ENCODE assay signal across 16 cellular contexts in the genomic region with DNA sequence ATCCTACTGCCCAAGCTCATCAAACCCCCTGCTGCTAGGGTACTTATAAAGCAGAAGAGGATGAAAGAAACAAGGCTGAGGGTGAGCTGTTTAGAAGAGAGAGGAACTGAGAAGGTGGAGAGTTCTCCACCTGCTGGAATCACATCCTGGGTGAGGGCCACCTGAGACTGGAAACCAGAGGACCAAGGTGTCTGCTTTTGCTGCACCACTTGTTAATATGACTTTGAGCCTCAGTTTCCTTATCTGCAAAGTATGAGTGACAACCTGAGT.
DNase-seq lines count a peak whose midpoint lies in the region; ATAC-seq, FAIRE-seq and TF ChIP-seq lines count a peak whose summit lies in the region.
"Had no signal": no experiment of that assay in that cellular context is flagged by ENCODE, and none has a peak within 500 bp of the region (broad histone marks: within the 10 kb centered on the region; RNA-seq: fewer than 3 reads in every experiment).

No MANE protein-coding gene starts in this region.

- H3K9me2 ChIP-seq in OCI-LY7 (ENCODE audit: insufficient read depth, low read length): no peaks in the 10 kb centered on the region

- H3K9ac ChIP-seq in neuronal stem cell (ENCODE audit: low read depth, low read length, poor library complexity): no peak overlapping the region
- H3K9ac ChIP-seq: BLaER1 treated with 17β-estradiol and CSF1 and Interleukin-3, amounts not matched to agents 10 nM and 100 nM had no signal

- BruUV-seq in OCI-LY7 (replicated peaks; lab: Mats Ljungman, UMichigan): no TSS peak

- peak overlapping the region; percentile 46 for H3K27ac ChIP-seq in OCI-LY7 (ENCODE audit: low read depth, low read length, poor library complexity, severe bottlenecking)
- H3K27ac ChIP-seq in neuronal stem cell (replicated peaks; ENCODE audit: low read length): no peak overlapping the region
- H3K27ac ChIP-seq: A549; BLaER1 treated with 17β-estradiol and CSF1 and Interleukin-3, amounts not matched to agents 10 nM and 100 nM had no signal

- H2BK120ac ChIP-seq in neuronal stem cell (ENCODE audit: low read depth, low read length): no peak overlapping the region

- H3K9me3 ChIP-seq in OCI-LY7 (ENCODE audit: low read length): 0 out of 2 replicates have a peak, but pooled peaks cover under 1% of the 10 kb centered on the region
- H3K9me3 ChIP-seq in neuronal stem cell (replicated peaks in 1 of 2; ENCODE audit: control insufficient read depth in 2 of 2, insufficient read depth in 1 of 2, low read depth in 1 of 2, low read length in 2 of 2): no peaks in the 10 kb centered on the region
- H3K9me3 ChIP-seq: A549; BLaER1 treated with 17β-estradiol and CSF1 and Interleukin-3, amounts not matched to agents 10 nM and 100 nM had no signal

- H3K79me2 ChIP-seq in OCI-LY7 (ENCODE audit: insufficient read depth, low read depth, low read length): no peaks in the 10 kb centered on the region

- no peak overlapping the region for H3K4ac ChIP-seq in neuronal stem cell (ENCODE audit: low read length)

- peak overlapping the region; percentile 40 for H3K4me2 ChIP-seq in OCI-LY7 (ENCODE audit: low read length)
- H3K4me2 ChIP-seq in neuronal stem cell (ENCODE audit: insufficient read depth, low read length, poor library complexity, severe bottlenecking): no peak overlapping the region
- H3K4me2 ChIP-seq: A549; BLaER1 treated with 17β-estradiol and CSF1 and Interleukin-3, amounts not matched to agents 10 nM and 100 nM had no signal

- H2BK15ac ChIP-seq in neuronal stem cell (ENCODE audit: low read length): no peak overlapping the region

- no peak overlapping the region for H3K14ac ChIP-seq in neuronal stem cell (ENCODE audit: low read length)

- H2BK5ac ChIP-seq in neuronal stem cell (ENCODE audit: low read length): no peak overlapping the region

- POLR2A ChIA-PET in OCI-LY7 (lab: Charles Lee): interaction anchor here (0.9 to 1.6 kb wide), 2 partner anchors 9 to 134 kb away, joined by 4 to 5 read pairs; no protein-coding TSS in a partner anchor

- no peaks in the 10 kb centered on the region for H3K79me1 ChIP-seq in neuronal stem cell (ENCODE audit: low read depth, low read length)

- H3K18ac ChIP-seq in neuronal stem cell (ENCODE audit: low read length): no peak overlapping the region

- intact Hi-C loops in OCI-LY7 (cut with micrococcal nuclease; ENCODE audit: unreplicated experiment): no loop called here

- peaks cover 21% of the 10 kb centered on the region for H3K4me1 ChIP-seq in OCI-LY7 (ENCODE audit: insufficient read depth, low read length, poor library complexity, severe bottlenecking)
- peaks cover 0 to 2% of the 10 kb centered on the region in 2 donors for H3K4me1 ChIP-seq in neuronal stem cell (ENCODE audit: control insufficient read depth in 2 of 2, insufficient read depth in 1 of 2, low read depth in 1 of 2, low read length in 2 of 2)
- H3K4me1 ChIP-seq: A549; BLaER1 treated with 17β-estradiol and CSF1 and Interleukin-3, amounts not matched to agents 10 nM and 100 nM had no signal

- peak overlapping the region; percentile 31; the same call in 1 of the 2 replicates for H2AFZ ChIP-seq in OCI-LY7 (ENCODE audit: low read length)
- H2AFZ ChIP-seq in neuronal stem cell (ENCODE audit: low read length): no peak overlapping the region

- no peak overlapping the region for H2AK5ac ChIP-seq in neuronal stem cell (ENCODE audit: low read depth, low read length)

- TF ChIP-seq CTCF in D721Med (IDR thresholded peaks at IDR 0.05; ENCODE audit: insufficient read depth, missing control alignments): no peak
- TF ChIP-seq CTCF in OCI-LY7 (conservative IDR thresholded peaks at IDR 0.05; ENCODE audit: low read length): no peak

- no peak overlapping the region for H3K4me3 ChIP-seq in H7 (ENCODE audit: insufficient read depth, low read depth, low read length)
- no peak overlapping the region for H3K4me3 ChIP-seq in OCI-LY7 (ENCODE audit: low read depth, low read length, poor library complexity, severe bottlenecking)
- no peak overlapping the region for H3K4me3 ChIP-seq in neuronal stem cell (ENCODE audit: low read length in 2 of 2)
- H3K4me3 ChIP-seq: A549; BLaER1 treated with 17β-estradiol and CSF1 and Interleukin-3, amounts not matched to agents 10 nM and 100 nM had no signal

- H3K36me3 ChIP-seq in H7 (replicated peaks; ENCODE audit: control insufficient read depth, insufficient read depth, low read length): no peaks in the 10 kb centered on the region
- no peaks in the 10 kb centered on the region; the same call in 1 of the 2 replicates for H3K36me3 ChIP-seq in OCI-LY7 (ENCODE audit: insufficient read depth, low read length)
- H3K36me3 ChIP-seq in neuronal stem cell (replicated peaks in 1 of 2; ENCODE audit: control insufficient read depth in 2 of 2, insufficient read depth in 2 of 2, low read length in 2 of 2): no peaks in the 10 kb centered on the region
- H3K36me3 ChIP-seq: BLaER1 treated with 17β-estradiol and CSF1 and Interleukin-3, amounts not matched to agents 10 nM and 100 nM had no signal

- no peak overlapping the region for H3K23ac ChIP-seq in neuronal stem cell (ENCODE audit: low read depth, low read length, poor library complexity)

- ATAC-seq in HG03108 (IDR thresholded peaks at IDR 0.05; ENCODE audit: unreplicated experiment): no peak
- ATAC-seq: A549, HCT116 had no signal

- H4K8ac ChIP-seq in neuronal stem cell (ENCODE audit: low read depth, low read length): no peak overlapping the region

- no peak overlapping the region for H2BK12ac ChIP-seq in neuronal stem cell (ENCODE audit: low read length)

- DNase-seq in D721Med (ENCODE audit: insufficient read length, low spot score) (no peak), H7 (peak; percentile 4), OCI-LY7 (ENCODE audit: low spot score) (peak; percentile 51), neuronal stem cell (ENCODE audit: low spot score) (peak; percentile 5), AG08396 (ENCODE audit: low spot score) (no peak)
- DNase-seq: Calu3; CD4-positive, CD25-positive, alpha-beta regulatory T cell; DMS79 treated with DMSO at 0.1 percent for 48 hours; EL; KG1 had no signal

- CTCF ChIA-PET in OCI-LY7 (lab: Charles Lee; ENCODE audit: unreplicated experiment): no interaction called here

- FAIRE-seq in D721Med (lab: Jason Lieb, UNC): peak; percentile 38
- FAIRE-seq: A549, G401.6, GM12891 had no signal

- H4K91ac ChIP-seq in neuronal stem cell (ENCODE audit: low read depth, low read length, poor library complexity): no peak overlapping the region

- H3K27me3 ChIP-seq in H7 (ENCODE audit: control insufficient read depth, insufficient read depth, low read length) (no peaks in the 10 kb centered on the region), neuronal stem cell (ENCODE audit: control insufficient read depth in 3 of 3, insufficient read depth in 3 of 3, low read depth in 1 of 3, low read length in 3 of 3) (no peaks in the 10 kb centered on the region)
- H3K27me3 ChIP-seq: BLaER1 treated with 17β-estradiol and CSF1 and Interleukin-3, amounts not matched to agents 10 nM and 100 nM had no signal

- no peaks in the 10 kb centered on the region for H4K20me1 ChIP-seq in OCI-LY7 (ENCODE audit: insufficient read depth, low read length)
- H4K20me1 ChIP-seq: BLaER1 treated with 17β-estradiol and CSF1 and Interleukin-3, amounts not matched to agents 10 nM and 100 nM had no signal

Comparison
In these comparisons a context has a peak if more than half of its experiments do, and no peak if none do; other contexts are left out.
1. DNase-seq: peak in H7 (single experiment), OCI-LY7 (single experiment) and neuronal stem cell (single experiment); none in D721Med (single experiment) and AG08396 (single experiment).